ENCODE assay signal across 1 cellular context in genomic region chr13:99983401-99984133, GRCh38.
TF ChIP-seq lines count a peak whose summit lies in the region.

No MANE protein-coding gene starts in this region.

TF ChIP-seq in HEK293, 187 proteins besides CTCF, POLR2A, EP300 and RAD21 (continued from another document):
- TF ChIP-seq ZNF518A (tag by site-specific recombination; conservative IDR thresholded peaks at IDR 0.05; ENCODE audit: low read depth) (no peak), MZF1 (tag by site-specific recombination; IDR thresholded peaks at IDR 0.05; ENCODE audit: borderline replicate concordance) (no peak; the same call in 1 of the 2 replicates), OVOL3 (tag by site-specific recombination; IDR thresholded peaks at IDR 0.05) (no peak), ZBTB8A (tag by site-specific recombination; IDR thresholded peaks at IDR 0.05) (peak; percentile 19), SP7 (tag by site-specific recombination; IDR thresholded peaks at IDR 0.05) (peak; percentile 36), ZNF366 (tag by site-specific recombination; conservative IDR thresholded peaks at IDR 0.05) (peak; percentile 47; the same call in 1 of the 2 replicates), ZNF626 (tag by site-specific recombination; IDR thresholded peaks at IDR 0.05) (no peak), WT1 (tag by site-specific recombination; IDR thresholded peaks at IDR 0.05) (peak; percentile 59; the same call in 1 of the 2 replicates), ZNF747 (tag by site-specific recombination; IDR thresholded peaks at IDR 0.05) (no peak), ZNF571 (tag by site-specific recombination; IDR thresholded peaks at IDR 0.05) (no peak), ZFP69B (tag by site-specific recombination; IDR thresholded peaks at IDR 0.05) (no peak), PRDM6 (tag by site-specific recombination; IDR thresholded peaks at IDR 0.05) (0 out of 2 replicates have a peak, but pooled peaks have one; percentile 2), ZNF560 (tag by site-specific recombination; IDR thresholded peaks at IDR 0.05; ENCODE audit: borderline replicate concordance) (no peak), ZNF350 (tag by site-specific recombination; IDR thresholded peaks at IDR 0.05) (no peak), IKZF3 (tag by site-specific recombination; IDR thresholded peaks at IDR 0.05) (peak; percentile 46), ZNF660 (tag by site-specific recombination; IDR thresholded peaks at IDR 0.05) (peak; percentile 54), GLIS2 (tag by site-specific recombination; IDR thresholded peaks at IDR 0.05) (peak; percentile 43), ZIC2 (tag by site-specific recombination; IDR thresholded peaks at IDR 0.05) (peak; percentile 56), ZBTB49 (tag by site-specific recombination; IDR thresholded peaks at IDR 0.05; ENCODE audit: low read depth) (no peak)
- TF ChIP-seq, protein P1, sequence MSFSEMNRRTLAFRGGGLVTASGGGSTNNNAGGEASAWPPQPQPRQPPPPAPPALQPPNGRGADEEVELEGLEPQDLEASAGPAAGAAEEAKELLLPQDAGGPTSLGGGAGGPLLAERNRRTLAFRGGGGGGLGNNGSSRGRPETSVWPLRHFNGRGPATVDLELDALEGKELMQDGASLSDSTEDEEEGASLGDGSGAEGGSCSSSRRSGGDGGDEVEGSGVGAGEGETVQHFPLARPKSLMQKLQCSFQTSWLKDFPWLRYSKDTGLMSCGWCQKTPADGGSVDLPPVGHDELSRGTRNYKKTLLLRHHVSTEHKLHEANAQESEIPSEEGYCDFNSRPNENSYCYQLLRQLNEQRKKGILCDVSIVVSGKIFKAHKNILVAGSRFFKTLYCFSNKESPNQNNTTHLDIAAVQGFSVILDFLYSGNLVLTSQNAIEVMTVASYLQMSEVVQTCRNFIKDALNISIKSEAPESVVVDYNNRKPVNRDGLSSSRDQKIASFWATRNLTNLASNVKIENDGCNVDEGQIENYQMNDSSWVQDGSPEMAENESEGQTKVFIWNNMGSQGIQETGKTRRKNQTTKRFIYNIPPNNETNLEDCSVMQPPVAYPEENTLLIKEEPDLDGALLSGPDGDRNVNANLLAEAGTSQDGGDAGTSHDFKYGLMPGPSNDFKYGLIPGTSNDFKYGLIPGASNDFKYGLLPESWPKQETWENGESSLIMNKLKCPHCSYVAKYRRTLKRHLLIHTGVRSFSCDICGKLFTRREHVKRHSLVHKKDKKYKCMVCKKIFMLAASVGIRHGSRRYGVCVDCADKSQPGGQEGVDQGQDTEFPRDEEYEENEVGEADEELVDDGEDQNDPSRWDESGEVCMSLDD (tag by site-specific recombination; IDR thresholded peaks at IDR 0.05): 0 out of 2 replicates have a peak, but pooled peaks have one; percentile 37
- TF ChIP-seq, protein P2, sequence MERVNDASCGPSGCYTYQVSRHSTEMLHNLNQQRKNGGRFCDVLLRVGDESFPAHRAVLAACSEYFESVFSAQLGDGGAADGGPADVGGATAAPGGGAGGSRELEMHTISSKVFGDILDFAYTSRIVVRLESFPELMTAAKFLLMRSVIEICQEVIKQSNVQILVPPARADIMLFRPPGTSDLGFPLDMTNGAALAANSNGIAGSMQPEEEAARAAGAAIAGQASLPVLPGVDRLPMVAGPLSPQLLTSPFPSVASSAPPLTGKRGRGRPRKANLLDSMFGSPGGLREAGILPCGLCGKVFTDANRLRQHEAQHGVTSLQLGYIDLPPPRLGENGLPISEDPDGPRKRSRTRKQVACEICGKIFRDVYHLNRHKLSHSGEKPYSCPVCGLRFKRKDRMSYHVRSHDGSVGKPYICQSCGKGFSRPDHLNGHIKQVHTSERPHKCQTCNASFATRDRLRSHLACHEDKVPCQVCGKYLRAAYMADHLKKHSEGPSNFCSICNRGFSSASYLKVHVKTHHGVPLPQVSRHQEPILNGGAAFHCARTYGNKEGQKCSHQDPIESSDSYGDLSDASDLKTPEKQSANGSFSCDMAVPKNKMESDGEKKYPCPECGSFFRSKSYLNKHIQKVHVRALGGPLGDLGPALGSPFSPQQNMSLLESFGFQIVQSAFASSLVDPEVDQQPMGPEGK (tag by site-specific recombination; IDR thresholded peaks at IDR 0.05): peak; percentile 53
- TF ChIP-seq, protein P3, sequence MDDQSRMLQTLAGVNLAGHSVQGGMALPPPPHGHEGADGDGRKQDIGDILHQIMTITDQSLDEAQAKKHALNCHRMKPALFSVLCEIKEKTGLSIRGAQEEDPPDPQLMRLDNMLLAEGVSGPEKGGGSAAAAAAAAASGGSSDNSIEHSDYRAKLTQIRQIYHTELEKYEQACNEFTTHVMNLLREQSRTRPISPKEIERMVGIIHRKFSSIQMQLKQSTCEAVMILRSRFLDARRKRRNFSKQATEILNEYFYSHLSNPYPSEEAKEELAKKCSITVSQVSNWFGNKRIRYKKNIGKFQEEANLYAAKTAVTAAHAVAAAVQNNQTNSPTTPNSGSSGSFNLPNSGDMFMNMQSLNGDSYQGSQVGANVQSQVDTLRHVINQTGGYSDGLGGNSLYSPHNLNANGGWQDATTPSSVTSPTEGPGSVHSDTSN (CRISPR knock-in tag; IDR thresholded peaks at IDR 0.05): no peak
